Comparison of ENCODE assay signal across 14 cellular contexts in genomic region chr6:99064769-99065168, GRCh38.
"Had no signal": no experiment of that assay in that cellular context is flagged by ENCODE, and none has a peak within 500 bp of the region (broad histone marks: within the 10 kb centered on the region; RNA-seq: fewer than 3 reads in every experiment).

No MANE protein-coding gene starts in this region.

- ATAC-seq: natural killer cell; right lobe of liver; stimulated activated effector memory CD8-positive, alpha-beta T cell treated with anti-CD3 and anti-CD28 coated beads, Interleukin-12 subunit alpha, Interleukin-12 subunit beta, amount 100 ng/mL, for 72 hours had no signal

- DNase-seq: hippocampal formation; immature natural killer cell; kidney; left ventricle myocardium inferior; mesendoderm; naive B cell; natural killer cell; nephron progenitor cell; ovary; right lobe of liver; stimulated activated CD4-positive, alpha-beta T cell treated with anti-CD3 and anti-CD28 coated beads, Interleukin-4, amount 100 ng/mL, for 24 hours; stimulated activated naive CD4-positive, alpha-beta T cell; uterus had no signal
